ENCODE assay signal across 1 cellular context in the genomic region with DNA sequence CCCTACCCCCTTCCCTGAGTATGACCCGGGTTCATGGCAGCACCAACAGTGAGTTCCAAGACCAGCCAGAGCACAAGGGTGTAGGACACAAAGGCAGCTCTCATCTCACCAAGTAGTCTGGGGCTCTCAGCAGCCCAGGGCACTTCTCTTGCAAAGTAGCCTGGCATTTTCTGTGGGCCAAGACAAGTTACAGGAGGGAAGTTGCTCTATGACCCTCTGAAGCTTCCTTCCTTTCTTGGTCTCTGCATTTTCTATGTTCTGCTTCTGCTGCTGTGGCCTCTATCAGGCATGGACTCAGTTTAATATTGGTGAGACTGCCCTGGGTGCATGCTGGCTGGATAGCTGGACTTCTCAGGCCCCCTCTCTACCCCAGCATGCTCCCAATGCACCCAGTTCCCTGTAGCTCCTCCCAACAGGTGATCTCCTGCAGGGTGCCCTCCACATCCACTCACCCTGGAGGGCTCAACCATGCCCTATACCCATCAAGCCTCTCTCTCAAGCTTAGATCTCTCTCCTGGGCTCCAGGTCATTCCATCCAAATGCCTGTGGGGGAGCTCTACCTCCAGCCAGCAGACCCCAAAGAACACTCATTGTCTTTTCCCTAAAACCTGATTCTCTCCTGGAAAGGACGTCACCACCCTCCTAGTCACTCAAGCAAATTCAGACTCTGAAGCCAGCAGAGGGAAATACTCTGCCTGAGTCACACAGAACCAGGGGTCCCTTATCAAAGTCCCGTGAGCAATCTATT.
TF ChIP-seq lines count a peak whose summit lies in the region.

No MANE protein-coding gene starts in this region.

TF ChIP-seq in HCT116, 20 proteins besides CTCF, POLR2A, EP300 and RAD21 (continued from another document):
- no peak for TF ChIP-seq EZH2phosphoT487 (IDR thresholded peaks at IDR 0.05; ENCODE audit: borderline replicate concordance)
- TF ChIP-seq SIN3A (IDR thresholded peaks at IDR 0.05; ENCODE audit: low read depth), result no peak
- no peak for TF ChIP-seq CBX3 (IDR thresholded peaks at IDR 0.05; ENCODE audit: low read depth)
- TF ChIP-seq SP1 (IDR thresholded peaks at IDR 0.05; ENCODE audit: low read depth), result no peak
- TF ChIP-seq EZH2 (IDR thresholded peaks at IDR 0.05), result no peak
- no peak for TF ChIP-seq POLR2AphosphoS5 (IDR thresholded peaks at IDR 0.05; ENCODE audit: low read depth, low read length)
- no peak for TF ChIP-seq ZFX (IDR thresholded peaks at IDR 0.05)
- TF ChIP-seq, protein P1, sequence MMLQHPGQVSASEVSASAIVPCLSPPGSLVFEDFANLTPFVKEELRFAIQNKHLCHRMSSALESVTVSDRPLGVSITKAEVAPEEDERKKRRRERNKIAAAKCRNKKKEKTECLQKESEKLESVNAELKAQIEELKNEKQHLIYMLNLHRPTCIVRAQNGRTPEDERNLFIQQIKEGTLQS (IDR thresholded peaks at IDR 0.05), result no peak
- TF ChIP-seq, protein P2, sequence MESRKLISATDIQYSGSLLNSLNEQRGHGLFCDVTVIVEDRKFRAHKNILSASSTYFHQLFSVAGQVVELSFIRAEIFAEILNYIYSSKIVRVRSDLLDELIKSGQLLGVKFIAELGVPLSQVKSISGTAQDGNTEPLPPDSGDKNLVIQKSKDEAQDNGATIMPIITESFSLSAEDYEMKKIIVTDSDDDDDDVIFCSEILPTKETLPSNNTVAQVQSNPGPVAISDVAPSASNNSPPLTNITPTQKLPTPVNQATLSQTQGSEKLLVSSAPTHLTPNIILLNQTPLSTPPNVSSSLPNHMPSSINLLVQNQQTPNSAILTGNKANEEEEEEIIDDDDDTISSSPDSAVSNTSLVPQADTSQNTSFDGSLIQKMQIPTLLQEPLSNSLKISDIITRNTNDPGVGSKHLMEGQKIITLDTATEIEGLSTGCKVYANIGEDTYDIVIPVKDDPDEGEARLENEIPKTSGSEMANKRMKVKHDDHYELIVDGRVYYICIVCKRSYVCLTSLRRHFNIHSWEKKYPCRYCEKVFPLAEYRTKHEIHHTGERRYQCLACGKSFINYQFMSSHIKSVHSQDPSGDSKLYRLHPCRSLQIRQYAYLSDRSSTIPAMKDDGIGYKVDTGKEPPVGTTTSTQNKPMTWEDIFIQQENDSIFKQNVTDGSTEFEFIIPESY (IDR thresholded peaks at IDR 0.05; ENCODE audit: extremely low read depth, insufficient replicate concordance, low read length), result no peak
